In genomic region chr10:95787447-95787846, GRCh38 we compare ENCODE assay signal across 16 cellular contexts.
"Had no signal": no experiment of that assay in that cellular context is flagged by ENCODE, and none has a peak within 500 bp of the region (broad histone marks: within the 10 kb centered on the region; RNA-seq: fewer than 3 reads in every experiment).

No MANE protein-coding gene starts in this region.

- H3K9me3 ChIP-seq: body of pancreas, gastrocnemius medialis, heart right ventricle, left lung had no signal

- H3K4me3 Mint-ChIP-seq: activated naive CD4-positive, alpha-beta T cell treated with anti-CD3 and anti-CD28 coated beads, Interleukin-2, amount 10 ng/mL, durations not matched to agents 7 days and 5 days; neural progenitor cell had no signal

- H3K4me1 ChIP-seq: body of pancreas, gastrocnemius medialis, parathyroid adenoma had no signal

- ATAC-seq: body of pancreas, gastrocnemius medialis, heart right ventricle, left lung had no signal

- H3K9ac ChIP-seq: neural progenitor cell, parathyroid adenoma had no signal

- H3K36me3 Mint-ChIP-seq: activated naive CD4-positive, alpha-beta T cell treated with anti-CD3 and anti-CD28 coated beads, Interleukin-2, amount 10 ng/mL, durations not matched to agents 7 days and 5 days; neural progenitor cell had no signal

- H3K27me3 ChIP-seq: body of pancreas, gastrocnemius medialis, heart right ventricle, left lung, neural progenitor cell had no signal

- H2AFZ ChIP-seq: neural progenitor cell, parathyroid adenoma had no signal

- H3K79me2 ChIP-seq: parathyroid adenoma had no signal

- DNase-seq: activated CD4-positive, alpha-beta T cell treated with anti-CD3 and anti-CD28 coated beads, Interleukin-2, amount 50 U/mL, for 4 hours; activated naive CD4-positive, alpha-beta T cell treated with anti-CD3 and anti-CD28 coated beads, Interleukin-2, amount 10 ng/mL, durations not matched to agents 7 days and 5 days; amniotic stem cell; body of pancreas; central memory CD4-positive, alpha-beta T cell; effector CD8-positive, alpha-beta T cell; gastrocnemius medialis; heart right ventricle; islet precursor cell; left lung; mesendoderm; retina; stimulated activated CD4-positive, alpha-beta T cell treated with anti-CD3 and anti-CD28 coated beads, Interleukin-4, amount 100 ng/mL, for 24 hours had no signal

- H3K36me3 ChIP-seq: gastrocnemius medialis, heart right ventricle, left lung, neural progenitor cell had no signal

- H3K27ac ChIP-seq: body of pancreas, gastrocnemius medialis, left lung, neural progenitor cell, parathyroid adenoma had no signal

- H3K4me3 ChIP-seq: body of pancreas, coronary artery, gastrocnemius medialis, heart right ventricle, left lung, neural progenitor cell had no signal

- H3K27ac Mint-ChIP-seq: activated naive CD4-positive, alpha-beta T cell treated with anti-CD3 and anti-CD28 coated beads, Interleukin-2, amount 10 ng/mL, durations not matched to agents 7 days and 5 days; neural progenitor cell had no signal

- H3K4me2 ChIP-seq: neural progenitor cell had no signal

- H3K9me3 Mint-ChIP-seq: activated naive CD4-positive, alpha-beta T cell treated with anti-CD3 and anti-CD28 coated beads, Interleukin-2, amount 10 ng/mL, durations not matched to agents 7 days and 5 days; neural progenitor cell had no signal

- H3K4me1 Mint-ChIP-seq: activated naive CD4-positive, alpha-beta T cell treated with anti-CD3 and anti-CD28 coated beads, Interleukin-2, amount 10 ng/mL, durations not matched to agents 7 days and 5 days had no signal
